Comparison of ENCODE assay signal across 8 cellular contexts in genomic region chr11:128522063-128522942, GRCh38.
A peak's percentile ranks its signal among the peaks of the same experiment; 100 is the strongest.
DNase-seq lines count a peak whose midpoint lies in the region; ATAC-seq and TF ChIP-seq lines count a peak whose summit lies in the region.

No MANE protein-coding gene starts in this region.

- H2AFZ ChIP-seq in PC-3 (ENCODE audit: low read length): peak overlapping the region; percentile 12; the same call in 1 of the 2 replicates

- ATAC-seq in GM21423 (IDR thresholded peaks at IDR 0.05; ENCODE audit: unreplicated experiment) (peak; percentile 73), PC-3 (peak; percentile 80)

- H3K4me3 ChIP-seq in HUES48 (ENCODE audit: low read depth, low read length) (peak overlapping the region; percentile 89), PC-3 (ENCODE audit: low read length) (peak overlapping the region; percentile 77), esophagus squamous epithelium (peak overlapping the region; percentile 49 to 79 (median 68)), muscle layer of duodenum (ENCODE audit: low read depth in 1 of 2, low read length in 2 of 2) (peak overlapping the region; percentile 74 to 89)

- H3K9me3 ChIP-seq in HUES48 (ENCODE audit: control insufficient read depth, insufficient read depth, low read length) (no peaks in the 10 kb centered on the region), PC-3 (ENCODE audit: low read length) (no peaks in the 10 kb centered on the region), esophagus squamous epithelium (no peaks in the 10 kb centered on the region), muscle layer of duodenum (ENCODE audit: control insufficient read depth in 1 of 2, low read length in 2 of 2) (no peaks in the 10 kb centered on the region)

- CTCF ChIA-PET in PC-3 (lab: Charles Lee): interaction anchor here (1.1 kb wide), 1 partner anchor 39 kb away, joined by 4 read pairs; no protein-coding TSS in a partner anchor

- 0% methylated on average over 3 to 33 of the region's 93 CpGs for WGBS in esophagus squamous epithelium, 2 donors

- peaks cover 48% of the 10 kb centered on the region for H3K79me2 ChIP-seq in PC-3 (ENCODE audit: low read length)

- H3K36me3 ChIP-seq in HUES48 (ENCODE audit: control insufficient read depth, insufficient read depth, low read length) (no peaks in the 10 kb centered on the region; the same call in 1 of the 2 replicates), PC-3 (ENCODE audit: low read depth, low read length) (no peaks in the 10 kb centered on the region), esophagus squamous epithelium (no peaks in the 10 kb centered on the region), muscle layer of duodenum (ENCODE audit: control insufficient read depth in 1 of 2, insufficient read depth in 2 of 2, low read length in 2 of 2) (peaks cover 0 to 4% of the 10 kb centered on the region in 2 donors)

- H3K27me3 ChIP-seq in HUES48 (ENCODE audit: control insufficient read depth, insufficient read depth, low read length) (peaks cover 31% of the 10 kb centered on the region), PC-3 (ENCODE audit: low read length) (no peaks in the 10 kb centered on the region), esophagus squamous epithelium (no peaks in the 10 kb centered on the region), muscle layer of duodenum (ENCODE audit: low read depth, low read length) (no peaks in the 10 kb centered on the region)

- H3F3A ChIP-seq in PC-3 (ENCODE audit: low read length, unreplicated experiment): no peaks in the 10 kb centered on the region

- H3K9ac ChIP-seq in HUES48 (ENCODE audit: low read depth, low read length) (peak overlapping the region; percentile 59), PC-3 (ENCODE audit: low read length) (peak overlapping the region; percentile 87)

- TF ChIP-seq POLR2A in esophagus squamous epithelium (IDR thresholded peaks at IDR 0.05): peak in 3 of 4 donors; percentile 61 to 95 (median 82)

- no TSS peak for BruUV-seq in PC-3 (replicated peaks; lab: Mats Ljungman, UMichigan)

- no peaks in the 10 kb centered on the region for H3K9me2 ChIP-seq in PC-3 (replicated peaks; ENCODE audit: low read length)

- POLR2A ChIA-PET in PC-3 (lab: Charles Lee; ENCODE audit: unreplicated experiment): interaction anchor here (0.6 to 0.9 kb wide), 5 partner anchors 25 to 185 kb away, joined by 3 to 10 read pairs (median 3); no protein-coding TSS in a partner anchor

- peak overlapping the region; percentile 53 for H3K27ac ChIP-seq in HUES48 (ENCODE audit: low read depth, low read length)
- H3K27ac ChIP-seq in PC-3 (ENCODE audit: low read length): peak overlapping the region; percentile 90
- H3K27ac ChIP-seq in esophagus squamous epithelium: peak overlapping the region; percentile 88 to 95 (median 92)
- H3K27ac ChIP-seq in muscle layer of duodenum (ENCODE audit: low read length): peak overlapping the region; percentile 89

- H3K4me2 ChIP-seq in PC-3 (ENCODE audit: low read length): peak overlapping the region; percentile 84

- no peak for TF ChIP-seq CTCF in PC-3 (conservative IDR thresholded peaks at IDR 0.05; ENCODE audit: low read depth, low read length)
- TF ChIP-seq CTCF in esophagus squamous epithelium (IDR thresholded peaks at IDR 0.05): no peak

- peaks cover 39% of the 10 kb centered on the region for H4K20me1 ChIP-seq in PC-3 (ENCODE audit: low read length)

- intact Hi-C loops in PC-3 (cut with micrococcal nuclease) (loop anchor here (1.0 to 5.0 kb wide), 7 partner anchors 25 to 350 kb away; no protein-coding TSS in a partner anchor), esophagus squamous epithelium (cut with DNase I) (no loop called here)

- DNase-seq in DMS 273 (lab: John Stamatoyannopoulos, UW; ENCODE audit: unreplicated experiment) (peak; percentile 92), PC-3 (peak; percentile 99), esophagus squamous epithelium (lab: John Stamatoyannopoulos, UW) (peak; percentile 65)
- peak; percentile 94 for DNase-seq in activated T-cell treated with anti-CD3 and anti-CD28 coated beads, Interleukin-2, amount 50 U/mL, for 48 hours
- peak; percentile 73 to 79 for DNase-seq in stimulated activated CD8-positive, alpha-beta memory T cell treated with anti-CD3 and anti-CD28 coated beads, Interleukin-7, amount 100 ng/mL, for 1 hour (ENCODE audit: low read depth in 2 of 2)

- peaks cover 20% of the 10 kb centered on the region for H3K4me1 ChIP-seq in HUES48 (ENCODE audit: control insufficient read depth, insufficient read depth, low read length)
- H3K4me1 ChIP-seq in PC-3 (ENCODE audit: insufficient read depth, low read length): peaks cover 68% of the 10 kb centered on the region
- peaks cover 0 to 53% (median 0%) of the 10 kb centered on the region in 3 donors for H3K4me1 ChIP-seq in esophagus squamous epithelium
- peaks cover 0 to 16% of the 10 kb centered on the region in 2 donors for H3K4me1 ChIP-seq in muscle layer of duodenum (ENCODE audit: control insufficient read depth in 1 of 2, insufficient read depth in 2 of 2, low read length in 2 of 2)

Comparison
In these comparisons a context has a peak if more than half of its experiments do, and no peak if none do; other contexts are left out.
1. Peak in every context shown above with its lines: DNase-seq, ATAC-seq, H3K4me3 ChIP-seq and H3K27ac ChIP-seq.